Comparison of ENCODE assay signal across 8 cellular contexts in genomic region chr1:150578278-150579109, GRCh38. TPM values are rescaled to one million over a fixed set of nuclear protein-coding genes. Genes with fewer than 3 reads are reported as not detected.
DNase-seq lines count a peak whose midpoint lies in the region; ATAC-seq and TF ChIP-seq lines count a peak whose summit lies in the region.

No MANE protein-coding gene starts in this region.

- peaks cover 11 to 37% (median 28%) of the 10 kb centered on the region in 4 donors for H3K4me1 Mint-ChIP-seq in CD4-positive, CD25-positive, alpha-beta regulatory T cell
- peaks cover 35% of the 10 kb centered on the region for H3K4me1 Mint-ChIP-seq in activated T-helper 2 cell treated with anti-CD3 and anti-CD28 coated beads, Interferon-gamma antibody, Interleukin-2, Interleukin-4, amounts not matched to agents 10 μg/mL and 5 μg/mL and 100 μg/mL, durations not matched to agents 14 hours and 24 hours and 36 hours (ENCODE audit: low read depth)

- H3K4me3 Mint-ChIP-seq in CD4-positive, CD25-positive, alpha-beta regulatory T cell = peak overlapping the region; percentile 98 to 100 (median 99)
- H3K4me3 Mint-ChIP-seq in activated T-helper 2 cell treated with anti-CD3 and anti-CD28 coated beads, Interferon-gamma antibody, Interleukin-2, Interleukin-4, amounts not matched to agents 10 μg/mL and 5 μg/mL and 100 μg/mL, durations not matched to agents 14 hours and 24 hours and 36 hours (ENCODE audit: low read depth) = peak overlapping the region; percentile 98

- intact Hi-C loops in activated T-helper 2 cell treated with anti-CD3 and anti-CD28 coated beads, Interferon-gamma antibody, Interleukin-2, Interleukin-4, amounts not matched to agents 10 μg/mL and 5 μg/mL and 100 μg/mL, durations not matched to agents 14 hours and 24 hours and 36 hours (cut with micrococcal nuclease) = loop anchor here (1.0 to 2.0 kb wide), 5 partner anchors 11 to 214 kb away; partner anchors contain the start of genes ENSA and RPRD2
- intact Hi-C loops in aorta (cut with DNase I) = loop anchor here (1.0 to 2.0 kb wide), 2 partner anchors 17 to 34 kb away; no protein-coding TSS in a partner anchor

- POLR2A ChIA-PET in HEK293T (lab: Yijun Ruan, JAX) = interaction anchor here (0.7 to 7.7 kb wide), 21 partner anchors 8 to 691 kb away, joined by 3 to 260 read pairs (median 9); partner anchors contain the start of genes ADAMTSL4, ENSA, FALEC and GOLPH3L

- H3K27ac ChIP-seq in CD4-positive, CD25-positive, alpha-beta regulatory T cell (ENCODE audit: insufficient read depth, low read length, poor library complexity, severe bottlenecking) = peak overlapping the region; percentile 95
- H3K27ac ChIP-seq in foreskin keratinocyte (peak overlapping the region; percentile 99), aorta (ENCODE audit: low read depth in 1 of 2, low read length in 2 of 2) (peak overlapping the region; percentile 90 to 99)

- H3K4me1 ChIP-seq in CD4-positive, CD25-positive, alpha-beta regulatory T cell (ENCODE audit: control insufficient read depth, insufficient read depth, low read length, poor library complexity, severe bottlenecking) = peaks cover 30% of the 10 kb centered on the region
- peaks cover 28% of the 10 kb centered on the region for H3K4me1 ChIP-seq in foreskin keratinocyte
- H3K4me1 ChIP-seq in neuron (ENCODE audit: insufficient read depth, low read length) = peaks cover 19% of the 10 kb centered on the region
- no peaks in the 10 kb centered on the region for H3K4me1 ChIP-seq in aorta (ENCODE audit: control insufficient read depth in 1 of 2, insufficient read depth in 2 of 2, low read length in 2 of 2)

- H2AFZ ChIP-seq in neuron (ENCODE audit: low read depth, low read length) = no peak overlapping the region

- TF ChIP-seq CTCF in foreskin keratinocyte (conservative IDR thresholded peaks at IDR 0.05) = no peak

- no peak for ATAC-seq in CD4-positive, CD25-positive, alpha-beta regulatory T cell (ENCODE audit: low read depth in 2 of 2)
- ATAC-seq in foreskin keratinocyte (peak; percentile 24), aorta (ENCODE audit: low FRiP score) (peak; percentile 65), HG03025 (IDR thresholded peaks at IDR 0.05; ENCODE audit: low FRiP score, unreplicated experiment) (no peak)

- H3K27ac Mint-ChIP-seq in CD4-positive, CD25-positive, alpha-beta regulatory T cell = peak overlapping the region; percentile 97 to 99 (median 98)
- peak overlapping the region; percentile 98 for H3K27ac Mint-ChIP-seq in activated T-helper 2 cell treated with anti-CD3 and anti-CD28 coated beads, Interferon-gamma antibody, Interleukin-2, Interleukin-4, amounts not matched to agents 10 μg/mL and 5 μg/mL and 100 μg/mL, durations not matched to agents 14 hours and 24 hours and 36 hours

- peaks cover 9% of the 10 kb centered on the region for H3K27me3 Mint-ChIP-seq in CD4-positive, CD25-positive, alpha-beta regulatory T cell
- no peaks in the 10 kb centered on the region for H3K27me3 Mint-ChIP-seq in activated T-helper 2 cell treated with anti-CD3 and anti-CD28 coated beads, Interferon-gamma antibody, Interleukin-2, Interleukin-4, amounts not matched to agents 10 μg/mL and 5 μg/mL and 100 μg/mL, durations not matched to agents 14 hours and 24 hours and 36 hours (ENCODE audit: low read depth)

- H3K36me3 Mint-ChIP-seq in CD4-positive, CD25-positive, alpha-beta regulatory T cell = peaks cover 53% of the 10 kb centered on the region
- H3K36me3 Mint-ChIP-seq in activated T-helper 2 cell treated with anti-CD3 and anti-CD28 coated beads, Interferon-gamma antibody, Interleukin-2, Interleukin-4, amounts not matched to agents 10 μg/mL and 5 μg/mL and 100 μg/mL, durations not matched to agents 14 hours and 24 hours and 36 hours (ENCODE audit: low read depth) = peaks cover 62% of the 10 kb centered on the region

- no peaks in the 10 kb centered on the region for H3K27me3 ChIP-seq in CD4-positive, CD25-positive, alpha-beta regulatory T cell (ENCODE audit: control insufficient read depth, insufficient read depth, low read length)
- H3K27me3 ChIP-seq in foreskin keratinocyte = no peaks in the 10 kb centered on the region
- no peaks in the 10 kb centered on the region for H3K27me3 ChIP-seq in neuron (ENCODE audit: insufficient read depth, low read length)
- no peaks in the 10 kb centered on the region for H3K27me3 ChIP-seq in aorta (ENCODE audit: control insufficient read depth in 1 of 2, insufficient read depth in 2 of 2, low read length in 1 of 2)

- peak in 2 of 3 donors; percentile 42 to 55 for DNase-seq in CD4-positive, CD25-positive, alpha-beta regulatory T cell
- DNase-seq in HEK293T (ENCODE audit: extremely low spot score) (peak; percentile 49), NCI-H69 (lab: John Stamatoyannopoulos, UW) (peak; percentile 87), foreskin keratinocyte (peak; percentile 62 to 83), aorta (peak; percentile 72 to 90)
- peak; percentile 49 for DNase-seq in activated T-helper 2 cell treated with anti-CD3 and anti-CD28 coated beads, Interferon-gamma antibody, Interleukin-2, Interleukin-4, amounts not matched to agents 10 μg/mL and 5 μg/mL and 100 μg/mL, durations not matched to agents 14 hours and 24 hours and 36 hours (ENCODE audit: low spot score)

- 0% methylated on average over 49 of the region's 49 CpGs for WGBS in aorta, 2 donors

- H3K4me3 ChIP-seq in CD4-positive, CD25-positive, alpha-beta regulatory T cell (ENCODE audit: low read depth, low read length) = peak overlapping the region; percentile 99
- H3K4me3 ChIP-seq in neuron (ENCODE audit: low read length) (peak overlapping the region; percentile 96), aorta (ENCODE audit: low read length in 2 of 2) (peak overlapping the region; percentile 94 to 95)

- H3K9me3 ChIP-seq in CD4-positive, CD25-positive, alpha-beta regulatory T cell (ENCODE audit: control insufficient read depth in 2 of 2, low read length in 2 of 2) = no peaks in the 10 kb centered on the region
- H3K9me3 ChIP-seq in neuron (ENCODE audit: low read length) = no peaks in the 10 kb centered on the region
- H3K9me3 ChIP-seq in aorta (ENCODE audit: control insufficient read depth, low read length) = no peaks in the 10 kb centered on the region

- H3K36me3 ChIP-seq in CD4-positive, CD25-positive, alpha-beta regulatory T cell (ENCODE audit: control insufficient read depth, insufficient read depth, low read length) = peaks cover 52% of the 10 kb centered on the region
- peaks cover 52% of the 10 kb centered on the region for H3K36me3 ChIP-seq in neuron (ENCODE audit: insufficient read depth, low read length)
- H3K36me3 ChIP-seq in aorta (ENCODE audit: control insufficient read depth in 1 of 2, insufficient read depth in 2 of 2, low read length in 1 of 2) = peaks cover 4 to 8% of the 10 kb centered on the region in 2 donors

- peaks cover 0 to 3% (median 0%) of the 10 kb centered on the region in 7 donors for H3K9me3 Mint-ChIP-seq in CD4-positive, CD25-positive, alpha-beta regulatory T cell
- H3K9me3 Mint-ChIP-seq in activated T-helper 2 cell treated with anti-CD3 and anti-CD28 coated beads, Interferon-gamma antibody, Interleukin-2, Interleukin-4, amounts not matched to agents 10 μg/mL and 5 μg/mL and 100 μg/mL, durations not matched to agents 14 hours and 24 hours and 36 hours = no peaks in the 10 kb centered on the region

- CTCF ChIA-PET in HEK293T (lab: Yijun Ruan, JAX) = interaction anchor here (1.0 kb wide), 2 partner anchors 18 to 41 kb away, joined by 3 to 4 read pairs; no protein-coding TSS in a partner anchor

TF ChIP-seq in HEK293T, 16 proteins besides CTCF, POLR2A, EP300 and RAD21:
- TF ChIP-seq ZNF384 (IDR thresholded peaks at IDR 0.05) = no peak
- peak; percentile 59 for TF ChIP-seq L3MBTL2 (conservative IDR thresholded peaks at IDR 0.05)
- no peak for TF ChIP-seq LEF1 (IDR thresholded peaks at IDR 0.05; ENCODE audit: borderline replicate concordance)
- TF ChIP-seq NFRKB (IDR thresholded peaks at IDR 0.05) = no peak

RNA-seq across cellular contexts. Expression of gene MCL1, which starts 0.9 kb away (rescaled TPM):
- 764 TPM for total RNA-seq in CD4-positive, CD25-positive, alpha-beta regulatory T cell
- 100 to 1,000 TPM; 167 to 209 (median 178) TPM for polyA plus RNA-seq in CD4-positive, CD25-positive, alpha-beta regulatory T cell
- 217 and 221 TPM in 2 replicates for total RNA-seq in activated T-helper 2 cell treated with anti-CD3 and anti-CD28 coated beads, Interferon-gamma antibody, Interleukin-2, Interleukin-4, amounts not matched to agents 10 μg/mL and 5 μg/mL and 100 μg/mL, durations not matched to agents 14 hours and 24 hours and 36 hours
- total RNA-seq in foreskin keratinocyte (180 and 202 TPM in 2 replicates), aorta (100 to 1,000 TPM; 247 to 533 TPM)
- polyA plus RNA-seq in foreskin keratinocyte (81.0 and 98.8 TPM in 2 replicates), aorta (100 to 1,000 TPM; 146 to 200 TPM)

RNA-seq across cellular contexts. Expression of gene ADAMTSL4, which starts 29.3 kb away (rescaled TPM):
- 0.12 TPM for total RNA-seq in CD4-positive, CD25-positive, alpha-beta regulatory T cell
- under 1 TPM in 1 of 4 donors, not detected in 3; 0.22 TPM for polyA plus RNA-seq in CD4-positive, CD25-positive, alpha-beta regulatory T cell
- total RNA-seq in activated T-helper 2 cell treated with anti-CD3 and anti-CD28 coated beads, Interferon-gamma antibody, Interleukin-2, Interleukin-4, amounts not matched to agents 10 μg/mL and 5 μg/mL and 100 μg/mL, durations not matched to agents 14 hours and 24 hours and 36 hours = 2.7 and 2.9 TPM in 2 replicates
- total RNA-seq in foreskin keratinocyte (0.65 and 1.6 TPM in 2 replicates), aorta (10 to 100 TPM; 94.4 to 98.0 TPM)
- polyA plus RNA-seq in foreskin keratinocyte (1.3 and 2.1 TPM in 2 replicates), aorta (10 to 100 TPM in 1 of 2 donors, 1 to 10 TPM in 1; 8.8 to 50.4 TPM)

RNA-seq across cellular contexts. Expression of gene ENSA, which starts 50.9 kb away (rescaled TPM):
- total RNA-seq in CD4-positive, CD25-positive, alpha-beta regulatory T cell = 169 TPM
- 10 to 100 TPM; 41.2 to 61.9 (median 52.4) TPM for polyA plus RNA-seq in CD4-positive, CD25-positive, alpha-beta regulatory T cell
- total RNA-seq in activated T-helper 2 cell treated with anti-CD3 and anti-CD28 coated beads, Interferon-gamma antibody, Interleukin-2, Interleukin-4, amounts not matched to agents 10 μg/mL and 5 μg/mL and 100 μg/mL, durations not matched to agents 14 hours and 24 hours and 36 hours = 252 and 253 TPM in 2 replicates
- total RNA-seq in foreskin keratinocyte (123 and 144 TPM in 2 replicates), aorta (100 to 1,000 TPM; 129 to 178 TPM)
- polyA plus RNA-seq in foreskin keratinocyte (159 and 211 TPM in 2 replicates), aorta (100 to 1,000 TPM; 113 to 157 TPM)

Comparison
In these comparisons a context has a peak if more than half of its experiments do, and no peak if none do; other contexts are left out.
1. ATAC-seq: peak in foreskin keratinocyte (single experiment) and aorta (single experiment); none in CD4-positive, CD25-positive, alpha-beta regulatory T cell (0 of 2) and HG03025 (single experiment).
2. RNA of gene ADAMTSL4, which starts 29.3 kb away (total RNA-seq): 94.4 to 98.0 TPM in aorta; 2.7 to 2.9 TPM in activated T-helper 2 cell treated with anti-CD3 and anti-CD28 coated beads, Interferon-gamma antibody, Interleukin-2, Interleukin-4, amounts not matched to agents 10 μg/mL and 5 μg/mL and 100 μg/mL, durations not matched to agents 14 hours and 24 hours and 36 hours, 0.65 to 1.6 TPM in foreskin keratinocyte and 0.12 TPM in CD4-positive, CD25-positive, alpha-beta regulatory T cell (single experiment); every median in the first group is over 10 times any median in the second.
3. Peak in every context shown above with its lines, with median percentiles within 50 percentile points of each other: DNase-seq, H3K27ac ChIP-seq and H3K4me3 ChIP-seq.